In genomic region chr17:27544350-27545131, GRCh38 we compare ENCODE assay signal across 9 cellular contexts.
DNase-seq lines count a peak whose midpoint lies in the region; ATAC-seq, FAIRE-seq and TF ChIP-seq lines count a peak whose summit lies in the region.
"Had no signal": no experiment of that assay in that cellular context is flagged by ENCODE, and none has a peak within 500 bp of the region (broad histone marks: within the 10 kb centered on the region; RNA-seq: fewer than 3 reads in every experiment).

No MANE protein-coding gene starts in this region.

- TF ChIP-seq RAD21 in GM12878 (IDR thresholded peaks at IDR 0.05; ENCODE audit: insufficient read depth, low read depth, low read length): no peak

- H3K36me3 ChIP-seq in GM12878 (ENCODE audit: control insufficient read depth in 2 of 2, insufficient read depth in 2 of 2, low read length in 1 of 2) (peaks cover 0 to 2% of the 10 kb centered on the region in 2 experiments; a peak in 2 of 4 replicates), thymus (ENCODE audit: control insufficient read depth, insufficient read depth) (no peaks in the 10 kb centered on the region), heart left ventricle (no peaks in the 10 kb centered on the region)

- POLR2A ChIA-PET in GM12878 (lab: Charles Lee): interaction anchor here (0.6 to 4.0 kb wide), 11 partner anchors 31 to 84 kb away, joined by 3 to 23 read pairs (median 5); no protein-coding TSS in a partner anchor

- CTCF ChIA-PET in GM12878 (lab: Yijun Ruan, JAX): interaction anchor here (0.6 to 8.5 kb wide), 25 partner anchors 8 to 327 kb away, joined by 3 to 60 read pairs (median 3); partner anchors contain the start of gene KSR1

- TF ChIP-seq EP300 in GM12878 (IDR thresholded peaks at IDR 0.05; ENCODE audit: borderline replicate concordance in 1 of 2, control insufficient read depth in 1 of 2, low read depth in 2 of 2, low read length in 2 of 2): peak; percentile 90 to 95

- H3K4me2 ChIP-seq in GM12878 (ENCODE audit: control insufficient read depth, insufficient read depth): peak overlapping the region; percentile 88

- H3K4me1 ChIP-seq in GM12878 (ENCODE audit: control insufficient read depth, insufficient read depth, low read length) (peaks cover 68% of the 10 kb centered on the region), thymus (ENCODE audit: control insufficient read depth, insufficient read depth, low read length) (peaks cover 14% of the 10 kb centered on the region), heart left ventricle (peaks cover 0 to 68% (median 10%) of the 10 kb centered on the region in 12 donors)

- peak; percentile 12 to 31 (median 23); a peak in 4 of 6 replicates for TF ChIP-seq CTCF in GM12878 (IDR thresholded peaks at IDR 0.05 in 2 of 3, conservative IDR thresholded peaks at IDR 0.05 in 1 of 3; ENCODE audit: control insufficient read depth in 2 of 3, extremely low read depth in 1 of 3, insufficient read depth in 1 of 3, low read depth in 3 of 3, low read length in 3 of 3)
- no peak for TF ChIP-seq CTCF in heart left ventricle (IDR thresholded peaks at IDR 0.05)

- no TSS peak for BruUV-seq in GM12878 (replicated peaks; lab: Mats Ljungman, UMichigan)

- DNase-seq in RPMI7951 (ENCODE audit: low read depth) (peak; percentile 87), GM12878 (ENCODE audit: low read depth, low spot score) (peak; percentile 96), kidney tubule cell (ENCODE audit: low spot score) (no peak), 8988T (no peak), heart left ventricle (no peak)

- no peaks in the 10 kb centered on the region for H3K27me3 ChIP-seq in GM12878 (replicated peaks in 1 of 2; ENCODE audit: control insufficient read depth in 2 of 2, insufficient read depth in 2 of 2, low read length in 1 of 2)
- no peaks in the 10 kb centered on the region for H3K27me3 ChIP-seq in thymus (ENCODE audit: control insufficient read depth, insufficient read depth)
- H3K27me3 ChIP-seq in heart left ventricle: no peaks in the 10 kb centered on the region

- no peak overlapping the region for H3K9ac ChIP-seq in GM12878 (ENCODE audit: control insufficient read depth, insufficient read depth, low read length)

- WGBS in GM12878 (ENCODE audit: insufficient coverage, insufficient replicate concordance, low lambda C conversion rate, missing lambda C conversion rate): 1% methylated on average over 10 of the region's 10 CpGs
- WGBS in thymus: 12% methylated on average over 10 of the region's 10 CpGs
- 81 to 95% (median 90%) methylated on average over 10 of the region's 10 CpGs for WGBS in heart left ventricle, 4 donors

- SMC1A ChIA-PET in GM12878 (lab: Charles Lee; ENCODE audit: uncharacterized antibody, unreplicated experiment): interaction anchor here (0.6 to 8.5 kb wide), 22 partner anchors 13 to 303 kb away, joined by 3 to 120 read pairs (median 18); partner anchors contain the start of gene KSR1

- H3K4me3 ChIP-seq in GM12878 (no peak overlapping the region), thymus (ENCODE audit: low read length) (no peak overlapping the region), heart left ventricle (no peak overlapping the region)

- intact Hi-C loops in GM12878 (cut with micrococcal nuclease; ENCODE audit: unreplicated experiment) (loop anchor here (1.0 to 10.0 kb wide), 7 partner anchors 24 to 190 kb away; no protein-coding TSS in a partner anchor), heart left ventricle (cut with DNase I) (no loop called here)

- peaks cover 39% of the 10 kb centered on the region for H3K79me2 ChIP-seq in GM12878 (ENCODE audit: control insufficient read depth, insufficient read depth, low read length)

- peak overlapping the region; percentile 48; the same call in 1 of the 2 replicates for H3K27ac ChIP-seq in GM12878 (ENCODE audit: control insufficient read depth, insufficient read depth)
- peak overlapping the region; percentile 66 for H3K27ac ChIP-seq in thymus (ENCODE audit: low read depth)
- no peak overlapping the region for H3K27ac ChIP-seq in heart left ventricle
- H3K27ac ChIP-seq: VCaP had no signal

- peak; percentile 89 for FAIRE-seq in GM12878 (lab: Jason Lieb, UNC)

- peaks cover 27% of the 10 kb centered on the region for H4K20me1 ChIP-seq in GM12878 (ENCODE audit: control insufficient read depth, insufficient read depth)

- H2AFZ ChIP-seq in GM12878 (ENCODE audit: control insufficient read depth, low read depth, low read length): no peak overlapping the region

- RAD21 ChIA-PET in GM12878 (lab: Charles Lee; ENCODE audit: unreplicated experiment): interaction anchor here (0.9 to 6.9 kb wide), 19 partner anchors 13 to 308 kb away, joined by 3 to 113 read pairs (median 16); partner anchors contain the start of gene KSR1

- H3K9me3 ChIP-seq in GM12878 (replicated peaks; ENCODE audit: control insufficient read depth, insufficient read depth, low read length) (no peaks in the 10 kb centered on the region), thymus (ENCODE audit: control insufficient read depth) (no peaks in the 10 kb centered on the region), heart left ventricle (no peaks in the 10 kb centered on the region)

- in situ Hi-C loops in GM12878 (cut with MboI): loop anchor here (5.0 to 10.0 kb wide), 7 partner anchors 37 to 500 kb away; partner anchors contain the start of gene NLK

- no peak for TF ChIP-seq POLR2A in GM12878 (IDR thresholded peaks at IDR 0.05; ENCODE audit: low read depth, low read length)
- no peak for TF ChIP-seq POLR2A in heart left ventricle (IDR thresholded peaks at IDR 0.05)

- ATAC-seq in GM18909 (IDR thresholded peaks at IDR 0.05; ENCODE audit: poor library complexity, unreplicated experiment) (peak; percentile 92), HG02943 (IDR thresholded peaks at IDR 0.05; ENCODE audit: low read depth, unreplicated experiment) (peak; percentile 83), GM12878 (peak; percentile 86), heart left ventricle (no peak)

TF ChIP-seq in GM12878, 131 proteins besides CTCF, POLR2A, EP300 and RAD21 (continues in another document):
- TF ChIP-seq ATF3 (IDR thresholded peaks at IDR 0.05; ENCODE audit: borderline replicate concordance, extremely low read depth, low read depth, low read length) (no peak), TBL1XR1 (IDR thresholded peaks at IDR 0.05; ENCODE audit: low read depth, low read length) (peak; percentile 98), PML (IDR thresholded peaks at IDR 0.05; ENCODE audit: low read length) (peak; percentile 76), CEBPZ (IDR thresholded peaks at IDR 0.05; ENCODE audit: low read depth, low read length) (no peak), PBX3 (IDR thresholded peaks at IDR 0.05; ENCODE audit: insufficient replicate concordance, low read depth, low read length) (no peak), STAT3 (IDR thresholded peaks at IDR 0.05; ENCODE audit: low read depth, low read length) (peak; percentile 93; the same call in 1 of the 2 replicates), SPI1 (IDR thresholded peaks at IDR 0.05; ENCODE audit: borderline replicate concordance, insufficient read depth, low read depth, low read length) (peak; percentile 26), ELK1 (IDR thresholded peaks at IDR 0.05; ENCODE audit: low read depth, low read length) (no peak)

Comparison
In these comparisons a context has a peak if more than half of its experiments do, and no peak if none do; other contexts are left out.
1. ATAC-seq: peak in GM18909 (single experiment), HG02943 (single experiment) and GM12878 (single experiment); none in heart left ventricle (0 of 4).
2. DNase-seq: peak in RPMI7951 (single experiment) and GM12878 (single experiment); none in kidney tubule cell (single experiment), 8988T (single experiment) and heart left ventricle (0 of 5).
3. H3K27ac ChIP-seq: peak in GM12878 (single experiment) and thymus (single experiment); none in heart left ventricle (0 of 12).
4. CTCF ChIP-seq: peak in GM12878 (3 of 3); none in heart left ventricle (0 of 12).